Comparison of ENCODE assay signal across 16 cellular contexts in genomic region chr5:59104400-59105117, GRCh38.
DNase-seq lines count a peak whose midpoint lies in the region; ATAC-seq and TF ChIP-seq lines count a peak whose summit lies in the region.
"Had no signal": no experiment of that assay in that cellular context is flagged by ENCODE, and none has a peak within 500 bp of the region (broad histone marks: within the 10 kb centered on the region; RNA-seq: fewer than 3 reads in every experiment).

No MANE protein-coding gene starts in this region.

- H3K9me2 ChIP-seq in Loucy (replicated peaks; ENCODE audit: low read depth, low read length) = no peaks in the 10 kb centered on the region

- no peaks in the 10 kb centered on the region for H4K20me1 ChIP-seq in Loucy (ENCODE audit: insufficient read depth, low read length, poor library complexity, severe bottlenecking)

- H3K4me1 ChIP-seq in Caco-2 (peaks cover 27% of the 10 kb centered on the region), Loucy (ENCODE audit: insufficient read depth, low read length, poor library complexity, severe bottlenecking) (peaks cover 3% of the 10 kb centered on the region), endodermal cell (ENCODE audit: control insufficient read depth, insufficient read depth, low read length) (no peaks in the 10 kb centered on the region)
- H3K4me1 ChIP-seq: uterus had no signal

- TF ChIP-seq CTCF in Caco-2 (IDR thresholded peaks at IDR 0.05; ENCODE audit: insufficient read depth in 1 of 2, low read depth in 1 of 2, low read length in 1 of 2, severe bottlenecking in 1 of 2, unreplicated experiment in 1 of 2) (no peak), Loucy (conservative IDR thresholded peaks at IDR 0.05; ENCODE audit: low read length) (no peak), choroid plexus epithelial cell (conservative IDR thresholded peaks at IDR 0.05; ENCODE audit: low read depth, low read length) (no peak), nephron progenitor cell (IDR thresholded peaks at IDR 0.05) (no peak), endodermal cell (conservative IDR thresholded peaks at IDR 0.05) (no peak)

- no TSS peak for BruUV-seq in Caco-2 (replicated peaks; lab: Mats Ljungman, UMichigan)

- H3K36me3 ChIP-seq in Caco-2 (ENCODE audit: control insufficient read depth, insufficient read depth, low read length) (no peaks in the 10 kb centered on the region), Loucy (ENCODE audit: insufficient read depth, low read length) (no peaks in the 10 kb centered on the region), endodermal cell (ENCODE audit: control insufficient read depth, insufficient read depth, low read length) (no peaks in the 10 kb centered on the region)
- H3K36me3 ChIP-seq: esophagus squamous epithelium, uterus had no signal

- WGBS in endodermal cell (ENCODE audit: insufficient coverage in 1 of 2, insufficient read length in 1 of 2), 2 experiments = 76 to 93% methylated on average over 5 to 8 of the region's 9 CpGs

- no peak overlapping the region for H3K9ac ChIP-seq in Loucy (ENCODE audit: low read depth, low read length, poor library complexity, severe bottlenecking)
- H3K9ac ChIP-seq in endodermal cell (ENCODE audit: extremely low read depth, low read length, poor library complexity, severe bottlenecking) = no peak overlapping the region

- POLR2A ChIA-PET in Caco-2 (lab: Charles Lee) = no interaction called here

- no peak overlapping the region for H3K4me3 ChIP-seq in Caco-2 (ENCODE audit: low read depth, low read length)
- no peak overlapping the region for H3K4me3 ChIP-seq in Loucy (ENCODE audit: low read length, poor library complexity, severe bottlenecking)
- no peak overlapping the region for H3K4me3 ChIP-seq in choroid plexus epithelial cell (ENCODE audit: low read depth, low read length)
- H3K4me3 ChIP-seq in endodermal cell (ENCODE audit: low read length) = no peak overlapping the region
- H3K4me3 ChIP-seq: esophagus squamous epithelium, uterus had no signal

- H3K27ac ChIP-seq in endodermal cell (ENCODE audit: low read depth, low read length) = no peak overlapping the region
- H3K27ac ChIP-seq: esophagus squamous epithelium, uterus had no signal

- H3K4me3 Mint-ChIP-seq in Caco-2 (ENCODE audit: unreplicated experiment) (no peak overlapping the region), nephron progenitor cell (no peak overlapping the region), endodermal cell (no peak overlapping the region)

- H3K4me2 ChIP-seq in Loucy (ENCODE audit: low read depth, low read length, poor library complexity, severe bottlenecking) = no peak overlapping the region

- ATAC-seq in HG03025 (IDR thresholded peaks at IDR 0.05; ENCODE audit: low FRiP score, unreplicated experiment) = no peak

- peaks cover 30% of the 10 kb centered on the region for H3K4me1 Mint-ChIP-seq in Caco-2 (ENCODE audit: low read depth, unreplicated experiment)
- peaks cover 33% of the 10 kb centered on the region for H3K4me1 Mint-ChIP-seq in nephron progenitor cell
- H3K4me1 Mint-ChIP-seq in endodermal cell = no peaks in the 10 kb centered on the region

- CTCF ChIA-PET in Caco-2 (lab: Charles Lee) = no interaction called here

- no peaks in the 10 kb centered on the region for H3K9me3 Mint-ChIP-seq in Caco-2 (ENCODE audit: unreplicated experiment)
- no peaks in the 10 kb centered on the region for H3K9me3 Mint-ChIP-seq in nephron progenitor cell
- no peaks in the 10 kb centered on the region for H3K9me3 Mint-ChIP-seq in endodermal cell

- H3K27me3 ChIP-seq in Caco-2 (replicated peaks; ENCODE audit: control insufficient read depth, insufficient read depth, low read length) (no peaks in the 10 kb centered on the region), Loucy (ENCODE audit: insufficient read depth, low read length, poor library complexity, severe bottlenecking) (no peaks in the 10 kb centered on the region), endodermal cell (ENCODE audit: control insufficient read depth, insufficient read depth, low read length, poor library complexity, severe bottlenecking) (no peaks in the 10 kb centered on the region)
- H3K27me3 ChIP-seq: esophagus squamous epithelium, uterus had no signal

- intact Hi-C loops in Caco-2 (cut with micrococcal nuclease; ENCODE audit: unreplicated experiment) = loop anchor here (2.0 kb wide), 1 partner anchor 18 kb away; no protein-coding TSS in a partner anchor

- peak overlapping the region; percentile 33 for H3K27ac Mint-ChIP-seq in Caco-2 (ENCODE audit: unreplicated experiment)
- peak overlapping the region; percentile 93 for H3K27ac Mint-ChIP-seq in nephron progenitor cell
- no peak overlapping the region for H3K27ac Mint-ChIP-seq in endodermal cell

- H3F3A ChIP-seq in Loucy (ENCODE audit: low read depth) = 0 out of 2 replicates have a peak, but pooled peaks cover 3% of the 10 kb centered on the region

- no peaks in the 10 kb centered on the region for H3K79me2 ChIP-seq in Loucy (ENCODE audit: insufficient read depth, low read length)

- H3K27me3 Mint-ChIP-seq in Caco-2 (ENCODE audit: insufficient read depth, unreplicated experiment) (no peaks in the 10 kb centered on the region), nephron progenitor cell (ENCODE audit: low read depth, poor library complexity) (no peaks in the 10 kb centered on the region), endodermal cell (ENCODE audit: insufficient read depth) (no peaks in the 10 kb centered on the region)

- no peaks in the 10 kb centered on the region for H3K36me3 Mint-ChIP-seq in Caco-2 (ENCODE audit: insufficient read depth, unreplicated experiment)
- peaks cover 8% of the 10 kb centered on the region for H3K36me3 Mint-ChIP-seq in nephron progenitor cell (ENCODE audit: low read depth)
- H3K36me3 Mint-ChIP-seq in endodermal cell (ENCODE audit: low read depth) = no peaks in the 10 kb centered on the region

- H3K9me3 ChIP-seq in Caco-2 (no peaks in the 10 kb centered on the region), Loucy (ENCODE audit: insufficient read depth, low read depth, low read length) (no peaks in the 10 kb centered on the region), endodermal cell (ENCODE audit: control insufficient read depth, low read length) (no peaks in the 10 kb centered on the region)
- H3K9me3 ChIP-seq: esophagus squamous epithelium, uterus had no signal

- 0 out of 2 replicates have a peak overlapping the region, but pooled peaks have one; percentile 32 for H2AFZ ChIP-seq in Loucy (ENCODE audit: low read length)

- DNase-seq in Caco-2 (no peak), choroid plexus epithelial cell (ENCODE audit: low read depth) (peak; percentile 51), nephron progenitor cell (no peak), endodermal cell (no peak), NCI-H2171 treated with DMSO at 0.1 percent for 48 hours (lab: John Stamatoyannopoulos, UW) (no peak), MV-4-11 (lab: John Stamatoyannopoulos, UW) (no peak)
- DNase-seq: anterior cingulate cortex, DMS53, esophagus squamous epithelium, NCI-H187 treated with DMSO at 0.1 percent for 48 hours, NCI-H526 treated with DMSO at 0.1 percent for 48 hours, nucleus accumbens, RPMI8226, uterus had no signal
